18 cellular contexts compared by ENCODE assay signal in genomic region chr9:125655074-125655633, GRCh38.
"Had no signal": no experiment of that assay in that cellular context is flagged by ENCODE, and none has a peak within 500 bp of the region (broad histone marks: within the 10 kb centered on the region; RNA-seq: fewer than 3 reads in every experiment).

No MANE protein-coding gene starts in this region.

- H3K9me3 ChIP-seq: breast epithelium, gastrocnemius medialis, heart right ventricle, suprapubic skin had no signal

- H3K27ac ChIP-seq: breast epithelium, gastrocnemius medialis, heart right ventricle, suprapubic skin had no signal

- H3K4me3 Mint-ChIP-seq: activated naive CD8-positive, alpha-beta T cell treated with anti-CD3 and anti-CD28 coated beads, Interleukin-2, amount 10 ng/mL, durations not matched to agents 7 days and 5 days; dendritic cell treated with granulocyte-macrophage colony-stimulating factor and Interleukin-4, amounts not matched to agents 40 ng/mL and 50 ng/mL, for 4 days; effector memory CD8-positive, alpha-beta T cell; naive B cell; T-helper 2 cell treated with Interferon-gamma antibody and Interleukin-4, amounts not matched to agents 5 μg/mL and 100 μg/mL, for 36 hours had no signal

- DNase-seq: activated CD4-positive, alpha-beta T cell treated with anti-CD3 and anti-CD28 coated beads, Interleukin-2, amount 50 U/mL, for 1 hour; activated naive CD4-positive, alpha-beta T cell; activated naive CD8-positive, alpha-beta T cell treated with anti-CD3 and anti-CD28 coated beads, Interleukin-2, amount 10 ng/mL, durations not matched to agents 7 days and 5 days; activated T-cell treated with anti-CD3 and anti-CD28 coated beads for 4 hours; cerebellar nuclear complex; effector memory CD8-positive, alpha-beta T cell; gastrocnemius medialis; heart right ventricle; islet precursor cell; naive B cell; small intestine; stimulated activated naive CD8-positive, alpha-beta T cell treated with anti-CD3 and anti-CD28 coated beads, Interleukin-15, Interleukin-2, amounts not matched to agents 100 U/mL and 50 U/mL, for 24 hours; trophoblast cell had no signal

- H3K9me3 Mint-ChIP-seq: activated naive CD8-positive, alpha-beta T cell treated with anti-CD3 and anti-CD28 coated beads, Interleukin-2, amount 10 ng/mL, durations not matched to agents 7 days and 5 days; dendritic cell treated with granulocyte-macrophage colony-stimulating factor and Interleukin-4, amounts not matched to agents 40 ng/mL and 50 ng/mL, for 4 days; effector memory CD8-positive, alpha-beta T cell; naive B cell; T-helper 2 cell treated with Interferon-gamma antibody and Interleukin-4, amounts not matched to agents 5 μg/mL and 100 μg/mL, for 36 hours had no signal

- ATAC-seq: effector memory CD8-positive, alpha-beta T cell; gastrocnemius medialis; heart right ventricle; stimulated activated naive CD8-positive, alpha-beta T cell treated with anti-CD3 and anti-CD28 coated beads, Interleukin-15, Interleukin-2, amounts not matched to agents 100 U/mL and 50 U/mL, for 24 hours had no signal

- H3K27me3 ChIP-seq: breast epithelium, gastrocnemius medialis, heart right ventricle, suprapubic skin had no signal

- H3K36me3 ChIP-seq: breast epithelium, gastrocnemius medialis, suprapubic skin had no signal

- H3K4me3 ChIP-seq: breast epithelium, gastrocnemius medialis, heart right ventricle, lung, suprapubic skin had no signal

- H3K4me1 ChIP-seq: breast epithelium had no signal

- H3K27ac Mint-ChIP-seq: activated naive CD8-positive, alpha-beta T cell treated with anti-CD3 and anti-CD28 coated beads, Interleukin-2, amount 10 ng/mL, durations not matched to agents 7 days and 5 days; dendritic cell treated with granulocyte-macrophage colony-stimulating factor and Interleukin-4, amounts not matched to agents 40 ng/mL and 50 ng/mL, for 4 days; effector memory CD8-positive, alpha-beta T cell; T-helper 2 cell treated with Interferon-gamma antibody and Interleukin-4, amounts not matched to agents 5 μg/mL and 100 μg/mL, for 36 hours had no signal

- H3K27me3 Mint-ChIP-seq: activated naive CD8-positive, alpha-beta T cell treated with anti-CD3 and anti-CD28 coated beads, Interleukin-2, amount 10 ng/mL, durations not matched to agents 7 days and 5 days; dendritic cell treated with granulocyte-macrophage colony-stimulating factor and Interleukin-4, amounts not matched to agents 40 ng/mL and 50 ng/mL, for 4 days; effector memory CD8-positive, alpha-beta T cell; naive B cell had no signal
